In genomic region chr2:11154460-11155325, GRCh38 we compare ENCODE assay signal across 8 cellular contexts. TPM values are rescaled to one million over a fixed set of nuclear protein-coding genes. Genes with fewer than 3 reads are reported as not detected.
A peak's percentile ranks its signal among the peaks of the same experiment; 100 is the strongest.
DNase-seq lines count a peak whose midpoint lies in the region; ATAC-seq and TF ChIP-seq lines count a peak whose summit lies in the region.

No MANE protein-coding gene starts in this region.

- peak; percentile 100 for DNase-seq in GM10248 (ENCODE audit: extremely low spot score)
- peak; percentile 94 for DNase-seq in NAMALWA (ENCODE audit: low spot score)
- DNase-seq in SK-MEL-5 (ENCODE audit: low read depth, low spot score): peak; percentile 97
- peak; percentile 99 for DNase-seq in activated naive CD4-positive, alpha-beta T cell treated with anti-CD3 and anti-CD28 coated beads, Interleukin-2, amount 10 ng/mL, durations not matched to agents 7 days and 5 days
- DNase-seq in globus pallidus (ENCODE audit: low spot score): peak; percentile 95
- peak; percentile 91 for DNase-seq in omental fat pad (ENCODE audit: low spot score)

- peaks cover 29% of the 10 kb centered on the region for H3K27me3 Mint-ChIP-seq in activated naive CD4-positive, alpha-beta T cell treated with anti-CD3 and anti-CD28 coated beads, Interleukin-2, amount 10 ng/mL, durations not matched to agents 7 days and 5 days

- CTCF ChIA-PET in GM10248 (lab: Yijun Ruan, JAX): interaction anchor here (0.9 to 1.9 kb wide), 6 partner anchors 22 to 322 kb away, joined by 3 to 9 read pairs (median 4); a partner anchor contains a TSS
- CTCF ChIA-PET in activated naive CD4-positive, alpha-beta T cell treated with anti-CD3 and anti-CD28 coated beads, Interleukin-2, amount 10 ng/mL, durations not matched to agents 7 days and 5 days (lab: Charles Lee): interaction anchor here (0.7 to 1.6 kb wide), 3 partner anchors 22 to 321 kb away, joined by 3 to 10 read pairs (median 4); a partner anchor contains a TSS

- TF ChIP-seq CTCF in GM10248 (IDR thresholded peaks at IDR 0.05; ENCODE audit: control extremely low read depth, extremely low read depth, low read depth, missing control alignments) (no peak), omental fat pad (IDR thresholded peaks at IDR 0.05) (no peak)

- no peaks in the 10 kb centered on the region for H3K9me3 Mint-ChIP-seq in activated naive CD4-positive, alpha-beta T cell treated with anti-CD3 and anti-CD28 coated beads, Interleukin-2, amount 10 ng/mL, durations not matched to agents 7 days and 5 days

- H3K4me1 Mint-ChIP-seq in activated naive CD4-positive, alpha-beta T cell treated with anti-CD3 and anti-CD28 coated beads, Interleukin-2, amount 10 ng/mL, durations not matched to agents 7 days and 5 days: peaks cover 20% of the 10 kb centered on the region

- H3K27ac ChIP-seq in temporal lobe (ENCODE audit: low read depth, low read length): peak overlapping the region; percentile 87

- POLR2A ChIA-PET in GM10248 (lab: Yijun Ruan, JAX): interaction anchor here (0.7 kb wide), 1 partner anchor 1599 kb away, joined by 8 read pairs; the partner anchor contains the start of gene ADAM17

- H3K36me3 Mint-ChIP-seq in activated naive CD4-positive, alpha-beta T cell treated with anti-CD3 and anti-CD28 coated beads, Interleukin-2, amount 10 ng/mL, durations not matched to agents 7 days and 5 days: no peaks in the 10 kb centered on the region

- peak overlapping the region; percentile 75 for H3K4me3 Mint-ChIP-seq in activated naive CD4-positive, alpha-beta T cell treated with anti-CD3 and anti-CD28 coated beads, Interleukin-2, amount 10 ng/mL, durations not matched to agents 7 days and 5 days

- ATAC-seq in HG02571 (IDR thresholded peaks at IDR 0.05; ENCODE audit: unreplicated experiment): peak; percentile 64
- ATAC-seq in omental fat pad (ENCODE audit: low FRiP score): peak; percentile 96

- in situ Hi-C loops in SK-MEL-5 (cut with HindIII; ENCODE audit: low pct_unique_long_range_greater_than_20kb, low sequenced_read_pairs): no loop called here

- peak overlapping the region; percentile 92 for H3K27ac Mint-ChIP-seq in activated naive CD4-positive, alpha-beta T cell treated with anti-CD3 and anti-CD28 coated beads, Interleukin-2, amount 10 ng/mL, durations not matched to agents 7 days and 5 days

RNA-seq across cellular contexts. Expression of gene SLC66A3, which starts 0.6 kb away (rescaled TPM):
- total RNA-seq in SK-MEL-5 (2014; rRNA removed; shearing (Covaris generic)): 55.0 and 55.4 TPM in 2 replicates
- 69.5 and 84.0 TPM in 2 replicates for polyA plus RNA-seq in SK-MEL-5 (2015; cell fraction: cytosol; rRNA removed)
- polyA plus RNA-seq in SK-MEL-5 (2015; cell fraction: nucleus; rRNA removed): 20.3 and 25.7 TPM in 2 replicates
- total RNA-seq in omental fat pad: 10 to 100 TPM; 32.5 to 68.7 (median 59.0) TPM
- 4.9 TPM for total RNA-seq in temporal lobe

Comparison
In these comparisons a context has a peak if more than half of its experiments do, and no peak if none do; other contexts are left out.
1. Peak in every context shown above with its lines: DNase-seq, ATAC-seq and H3K27ac ChIP-seq.